5 cellular contexts compared by ENCODE assay signal in genomic region chr14:24203249-24203886, GRCh38. TPM values are rescaled to one million over a fixed set of nuclear protein-coding genes. Genes with fewer than 3 reads are reported as not detected.
"Had no signal": no experiment of that assay in that cellular context is flagged by ENCODE, and none has a peak within 500 bp of the region (broad histone marks: within the 10 kb centered on the region; RNA-seq: fewer than 3 reads in every experiment).

No MANE protein-coding gene starts in this region.

RNA-seq across cellular contexts. Expression of gene TSSK4, which starts 2.1 kb away (rescaled TPM):
- total RNA-seq: activated CD8-positive, alpha-beta T cell treated with anti-CD3 and anti-CD28 coated beads, Interleukin-2, amount 10 ng/mL, durations not matched to agents 7 days and 5 days; activated naive CD8-positive, alpha-beta T cell treated with anti-CD3 and anti-CD28 coated beads for 36 hours; cardiac muscle cell; Right ventricle myocardium superior had no signal
- polyA plus RNA-seq: aorta had no signal
